15 cellular contexts compared by ENCODE assay signal in the genomic region with DNA sequence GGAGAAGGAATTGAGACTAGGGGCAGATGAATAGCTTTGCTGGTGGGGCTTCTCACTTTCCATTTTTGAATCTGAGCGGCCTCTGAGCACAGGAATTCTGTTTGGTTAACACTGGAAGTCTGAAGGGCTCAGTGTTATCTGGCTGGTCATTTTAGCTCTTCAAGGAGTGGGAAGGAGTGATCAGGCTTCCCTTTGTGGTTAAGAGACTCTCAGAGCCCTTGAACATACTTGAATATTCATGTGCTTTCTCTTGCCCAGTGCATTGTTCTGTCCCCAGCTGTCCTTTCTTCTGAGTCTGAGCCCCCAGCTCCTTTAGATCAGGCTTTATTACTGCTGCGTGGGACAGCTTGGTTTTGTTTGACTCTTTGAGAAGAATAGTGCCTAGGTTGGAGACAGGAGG.
"Had no signal": no experiment of that assay in that cellular context is flagged by ENCODE, and none has a peak within 500 bp of the region (broad histone marks: within the 10 kb centered on the region; RNA-seq: fewer than 3 reads in every experiment).

No MANE protein-coding gene starts in this region.

- H3K4me3 Mint-ChIP-seq: activated naive CD4-positive, alpha-beta T cell treated with anti-CD3 and anti-CD28 coated beads, Interleukin-2, amount 50 U/mL, for 24 hours; nephron had no signal

- H3K4me1 ChIP-seq: esophagus squamous epithelium, left lung, pancreas, stomach, vagina had no signal

- H3K36me3 ChIP-seq: brain microvascular endothelial cell, esophagus squamous epithelium, left lung, pancreas, stomach, vagina had no signal

- H3K27ac Mint-ChIP-seq: activated naive CD4-positive, alpha-beta T cell treated with anti-CD3 and anti-CD28 coated beads, Interleukin-2, amount 50 U/mL, for 24 hours; nephron had no signal

- H3K27me3 Mint-ChIP-seq: activated naive CD4-positive, alpha-beta T cell treated with anti-CD3 and anti-CD28 coated beads, Interleukin-2, amount 50 U/mL, for 24 hours had no signal

- DNase-seq: activated CD4-positive, alpha-beta T cell treated with anti-CD3 and anti-CD28 coated beads, Interleukin-2, amount 50 U/mL, for 4 hours; activated CD4-positive, CD25-positive, alpha-beta regulatory T cell treated with anti-CD3 and anti-CD28 coated beads, Interleukin-2, amount 50 U/mL, for 72 hours; activated effector memory CD4-positive, alpha-beta T cell treated with Interleukin-2 at 50 U/mL for 16 hours; activated T-cell treated with anti-CD3 and anti-CD28 coated beads, Interleukin-2, amount 50 U/mL, for 1 hour; amniotic stem cell; brain microvascular endothelial cell; esophagus squamous epithelium; foreskin fibroblast; left lung; pancreas; stomach had no signal

- H3K4me3 ChIP-seq: esophagus squamous epithelium, left lung, pancreas, skin epidermis, stomach, vagina had no signal

- H3K27ac ChIP-seq: brain microvascular endothelial cell, esophagus squamous epithelium, left lung, pancreas, skin epidermis, stomach, vagina had no signal

- H3K9me3 Mint-ChIP-seq: nephron had no signal

- H3K4me1 Mint-ChIP-seq: activated naive CD4-positive, alpha-beta T cell treated with anti-CD3 and anti-CD28 coated beads, Interleukin-2, amount 50 U/mL, for 24 hours had no signal

- H3K9me3 ChIP-seq: esophagus squamous epithelium, pancreas, vagina had no signal

- ATAC-seq: left lung, pancreas had no signal

- H3K27me3 ChIP-seq: brain microvascular endothelial cell, esophagus squamous epithelium, left lung, pancreas, vagina had no signal
